Comparison of ENCODE assay signal across 8 cellular contexts in genomic region chrX:53433651-53434639, GRCh38. TPM values are rescaled to one million over a fixed set of nuclear protein-coding genes. Genes with fewer than 3 reads are reported as not detected.
A peak's percentile ranks its signal among the peaks of the same experiment; 100 is the strongest.
DNase-seq lines count a peak whose midpoint lies in the region; TF ChIP-seq lines count a peak whose summit lies in the region.

Gene HSD17B10, minus strand, starts transcription at chrX:53434370. Its CDS starts 25 bp downstream, at chrX:53434345.

- TF ChIP-seq EP300 in SK-N-SH (IDR thresholded peaks at IDR 0.05; ENCODE audit: borderline replicate concordance in 1 of 2, low read depth in 1 of 2, low read length in 1 of 2): no peak

- H4K20me1 ChIP-seq in SK-N-SH (ENCODE audit: insufficient read depth): no peaks in the 10 kb centered on the region

- H3K9me2 ChIP-seq in SK-N-SH: no peaks in the 10 kb centered on the region

- H3K27ac ChIP-seq in SK-N-SH (ENCODE audit: low read depth in 2 of 2, low read length in 1 of 2): peak within 1 kb of the TSS; percentile 35 to 80; a peak in 3 of 4 replicates
- no peak within 1 kb of the TSS for H3K27ac ChIP-seq in temporal lobe (ENCODE audit: low read depth, low read length)

- H2AFZ ChIP-seq in SK-N-SH (ENCODE audit: low read depth): peak within 1 kb of the TSS; percentile 97

- peaks cover 17% of the 10 kb centered on the region for H3K79me2 ChIP-seq in SK-N-SH (ENCODE audit: insufficient read depth)

- POLR2A ChIA-PET in HEK293T (lab: Yijun Ruan, JAX): interaction anchor here (0.6 to 5.2 kb wide), 5 partner anchors 9 to 37 kb away, joined by 3 to 40 read pairs (median 4); partner anchors contain the start of genes RIBC1 and SMC1A
- POLR2A ChIA-PET in SK-N-SH (lab: Yijun Ruan, JAX): interaction anchor here (1.0 kb wide), 1 partner anchor 12 kb away, joined by 6 read pairs; the partner anchor contains the start of genes RIBC1 and SMC1A

- no peak for TF ChIP-seq RAD21 in SK-N-SH (IDR thresholded peaks at IDR 0.05; ENCODE audit: low read length)

- H3K36me3 ChIP-seq in SK-N-SH (replicated peaks in 1 of 2; ENCODE audit: control insufficient read depth in 1 of 2, insufficient read depth in 2 of 2, low read length in 1 of 2): peaks cover 4 to 33% of the 10 kb centered on the region in 2 experiments

- CTCF ChIA-PET in HEK293T (lab: Yijun Ruan, JAX): interaction anchor here (0.8 to 0.9 kb wide), 2 partner anchors 117 kb away, joined by 3 read pairs; no protein-coding TSS in a partner anchor
- CTCF ChIA-PET in SK-N-SH (lab: Yijun Ruan, JAX): interaction anchor here (0.7 to 3.9 kb wide), 7 partner anchors 11 to 181 kb away, joined by 3 to 50 read pairs (median 5); partner anchors contain the start of genes RIBC1 and SMC1A

- H3K4me3 ChIP-seq in SK-N-SH (ENCODE audit: low read depth in 2 of 2, low read length in 1 of 2): peak within 1 kb of the TSS; percentile 97 to 98

- H3K27me3 ChIP-seq in SK-N-SH (ENCODE audit: insufficient read depth): peaks cover 10% of the 10 kb centered on the region; the same call in 1 of the 2 replicates

- H3K9me3 ChIP-seq in SK-N-SH: no peaks in the 10 kb centered on the region

- TF ChIP-seq CTCF in SK-N-SH (IDR thresholded peaks at IDR 0.05): no peak

- H3K4me2 ChIP-seq in SK-N-SH: peak within 1 kb of the TSS; percentile 98

- peaks cover 4% of the 10 kb centered on the region for H3F3A ChIP-seq in SK-N-SH (replicated peaks; ENCODE audit: insufficient read depth)

- peaks cover 4 to 9% of the 10 kb centered on the region in 2 experiments; a peak in 1 of 4 replicates for H3K4me1 ChIP-seq in SK-N-SH (ENCODE audit: control insufficient read depth in 1 of 2, insufficient read depth in 2 of 2, low read depth in 1 of 2, low read length in 1 of 2)

- H3K9ac ChIP-seq in SK-N-SH: peak within 1 kb of the TSS; percentile 67

- 2% methylated on average over 19 of the region's 61 CpGs for WGBS in SK-N-SH (ENCODE audit: low lambda C conversion rate)

- DNase-seq in GF-D8 (lab: John Stamatoyannopoulos, UW): peak; percentile 68
- DNase-seq in HEK293T (ENCODE audit: extremely low spot score): peak; percentile 87
- peak; percentile 89 for DNase-seq in MV-4-11 (lab: John Stamatoyannopoulos, UW)
- peak; percentile 95 for DNase-seq in SK-N-SH
- DNase-seq in activated naive CD4-positive, alpha-beta T cell treated with anti-CD3 and anti-CD28 coated beads, Interleukin-2, amount 50 U/mL, for 16 hours: peak; percentile 89
- DNase-seq in germinal center (ENCODE audit: low spot score): peak; percentile 89
- peak; percentile 83 for DNase-seq in occipital lobe (lab: John Stamatoyannopoulos, UW)

TF ChIP-seq in HEK293T, 16 proteins besides CTCF, POLR2A, EP300 and RAD21:
- no peak for TF ChIP-seq ZNF384 (IDR thresholded peaks at IDR 0.05)
- no peak for TF ChIP-seq L3MBTL2 (conservative IDR thresholded peaks at IDR 0.05)
- peak; percentile 19; the same call in 1 of the 2 replicates for TF ChIP-seq PKNOX1 (IDR thresholded peaks at IDR 0.05)

TF ChIP-seq in SK-N-SH, 30 proteins besides CTCF, POLR2A, EP300 and RAD21 (continues in another document):
- no peak for TF ChIP-seq MEF2A (IDR thresholded peaks at IDR 0.05; ENCODE audit: borderline replicate concordance, low read depth)
- TF ChIP-seq USF2 (IDR thresholded peaks at IDR 0.05; ENCODE audit: borderline replicate concordance, low read depth, low read length): no peak
- TF ChIP-seq FOXJ3 (CRISPR knock-in tag; IDR thresholded peaks at IDR 0.05): no peak
- TF ChIP-seq GATA2 (CRISPR knock-in tag; IDR thresholded peaks at IDR 0.05): no peak; the same call in 1 of the 2 replicates
- TF ChIP-seq YY1 (IDR thresholded peaks at IDR 0.05; ENCODE audit: low read depth): peak; percentile 94
- TF ChIP-seq RCOR1 (IDR thresholded peaks at IDR 0.05; ENCODE audit: low read length): no peak
- TF ChIP-seq TCF12 (IDR thresholded peaks at IDR 0.05): no peak
- TF ChIP-seq FOSL2 (IDR thresholded peaks at IDR 0.05; ENCODE audit: borderline replicate concordance, low read depth): no peak
- 0 out of 2 replicates have a peak, but pooled peaks have one; percentile 31 for TF ChIP-seq SIN3A (IDR thresholded peaks at IDR 0.05; ENCODE audit: borderline replicate concordance, low read depth, low read length)
- TF ChIP-seq EZH2phosphoT487 (IDR thresholded peaks at IDR 0.05; ENCODE audit: borderline replicate concordance, low read depth): no peak
- no peak for TF ChIP-seq TEAD4 (IDR thresholded peaks at IDR 0.05; ENCODE audit: borderline replicate concordance, insufficient read depth)
- peak; percentile 12; the same call in 1 of the 2 replicates for TF ChIP-seq ELF1 (IDR thresholded peaks at IDR 0.05)
- TF ChIP-seq JUND (IDR thresholded peaks at IDR 0.05): no peak
- peak; percentile 95 for TF ChIP-seq TAF1 (IDR thresholded peaks at IDR 0.05; ENCODE audit: borderline replicate concordance, low read depth, low read length)
- TF ChIP-seq PBX3 (IDR thresholded peaks at IDR 0.05): no peak
- peak; percentile 7; the same call in 1 of the 2 replicates for TF ChIP-seq REST (IDR thresholded peaks at IDR 0.05; ENCODE audit: low read depth, low read length)
- peak; percentile 83 for TF ChIP-seq MXI1 (IDR thresholded peaks at IDR 0.05; ENCODE audit: low read depth, low read length)
- TF ChIP-seq NRF1 (IDR thresholded peaks at IDR 0.05; ENCODE audit: low read depth, low read length): no peak
- no peak for TF ChIP-seq NFIC (IDR thresholded peaks at IDR 0.05; ENCODE audit: borderline replicate concordance)
- TF ChIP-seq POLR2AphosphoS5 (IDR thresholded peaks at IDR 0.05; ENCODE audit: low read depth, low read length): peak; percentile 88
- TF ChIP-seq GABPA (IDR thresholded peaks at IDR 0.05; ENCODE audit: low read depth): peak; percentile 74
- no peak for TF ChIP-seq ZBTB33 (IDR thresholded peaks at IDR 0.05; ENCODE audit: borderline replicate concordance, low read depth)

RNA-seq across cellular contexts. Expression of gene HSD17B10, which starts in this region (rescaled TPM):
- polyA plus RNA-seq in SK-N-SH (2012; rRNA removed): 157 and 188 TPM in 2 replicates
- polyA plus RNA-seq in SK-N-SH (2012; cell fraction: cytosol; rRNA removed): 106 and 147 TPM in 2 replicates
- 97.2 and 133 TPM in 2 replicates for polyA plus RNA-seq in SK-N-SH (2012; cell fraction: nucleus; rRNA removed)
- 28.5 TPM for total RNA-seq in occipital lobe
- total RNA-seq in temporal lobe: 22.1 TPM
